ENCODE assay signal across 17 cellular contexts in genomic region chr22:33838644-33839043, GRCh38.
"Had no signal": no experiment of that assay in that cellular context is flagged by ENCODE, and none has a peak within 500 bp of the region (broad histone marks: within the 10 kb centered on the region; RNA-seq: fewer than 3 reads in every experiment).

No MANE protein-coding gene starts in this region.

- H3K27ac ChIP-seq: dorsolateral prefrontal cortex, gastroesophageal sphincter had no signal

- H3K36me3 ChIP-seq: gastroesophageal sphincter had no signal

- ATAC-seq: gastroesophageal sphincter; left lobe of liver; mucosa of descending colon; naive thymus-derived CD8-positive, alpha-beta T cell; right cardiac atrium had no signal

- H3K27me3 Mint-ChIP-seq: naive thymus-derived CD8-positive, alpha-beta T cell had no signal

- H3K9me3 ChIP-seq: gastroesophageal sphincter, mucosa of descending colon had no signal

- H3K4me3 Mint-ChIP-seq: naive thymus-derived CD8-positive, alpha-beta T cell; neural crest cell had no signal

- H3K27me3 ChIP-seq: dorsolateral prefrontal cortex, gastroesophageal sphincter had no signal

- H3K4me2 ChIP-seq: smooth muscle cell had no signal

- H3K9me3 Mint-ChIP-seq: neural crest cell had no signal

- DNase-seq: cortex of kidney; dorsolateral prefrontal cortex; effector CD8-positive, alpha-beta T cell; foreskin fibroblast; glutamatergic neuron; islet precursor cell; mammary epithelial cell; mucosa of descending colon; naive thymus-derived CD8-positive, alpha-beta T cell; posterior cingulate gyrus; right cardiac atrium; stimulated activated CD4-positive, alpha-beta T cell treated with anti-CD3 and anti-CD28 coated beads, Interleukin-2, amount 100 ng/mL, for 48 hours; stimulated activated naive CD4-positive, alpha-beta T cell treated with Interleukin-2 at 50 U/mL for 16 hours had no signal

- H3K4me3 ChIP-seq: dorsolateral prefrontal cortex, gastroesophageal sphincter, mucosa of descending colon, smooth muscle cell had no signal

- H3K4me1 Mint-ChIP-seq: naive thymus-derived CD8-positive, alpha-beta T cell; neural crest cell had no signal

- H3K27ac Mint-ChIP-seq: naive thymus-derived CD8-positive, alpha-beta T cell had no signal

- H3K36me3 Mint-ChIP-seq: naive thymus-derived CD8-positive, alpha-beta T cell had no signal
